Comparison of ENCODE assay signal across 20 cellular contexts in the genomic region with DNA sequence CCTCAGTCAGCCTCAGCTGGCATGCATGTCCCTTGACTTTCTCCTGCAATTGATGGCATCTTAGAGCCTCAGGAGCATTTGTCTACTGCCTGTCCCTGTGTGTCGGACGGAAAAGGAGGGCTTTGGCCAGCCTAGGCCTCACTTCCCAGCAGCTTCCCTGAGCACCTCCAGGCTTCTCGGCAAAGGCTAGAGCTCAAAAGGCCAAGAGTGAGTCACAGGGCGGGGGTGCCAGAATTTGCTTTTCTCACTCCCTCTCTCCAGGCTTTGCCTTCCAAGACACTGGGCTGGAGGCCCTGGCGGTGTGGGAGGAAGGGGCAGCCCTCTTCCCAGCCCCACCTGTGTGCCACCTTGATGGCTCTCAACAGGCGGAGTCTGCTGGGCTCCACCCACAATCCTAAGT.
A peak's percentile ranks its signal among the peaks of the same experiment; 100 is the strongest.
DNase-seq lines count a peak whose midpoint lies in the region; ATAC-seq, FAIRE-seq and TF ChIP-seq lines count a peak whose summit lies in the region.
"Had no signal": no experiment of that assay in that cellular context is flagged by ENCODE, and none has a peak within 500 bp of the region (broad histone marks: within the 10 kb centered on the region; RNA-seq: fewer than 3 reads in every experiment).

No MANE protein-coding gene starts in this region.

- H3K27me3 ChIP-seq in breast epithelium = no peaks in the 10 kb centered on the region
- no peaks in the 10 kb centered on the region for H3K27me3 ChIP-seq in pancreas

- DNase-seq in MCF 10A (ENCODE audit: unreplicated experiment) = peak; percentile 69
- no peak for DNase-seq in breast epithelium (ENCODE audit: low spot score in 2 of 2)
- peak; percentile 78 for DNase-seq in cardiac septum (ENCODE audit: low spot score)
- peak in 2 of 6 donors; percentile 14 to 20 for DNase-seq in pancreas
- DNase-seq in middle frontal gyrus (ENCODE audit: extremely low spot score, low spot score) = no peak
- no peak for DNase-seq in T-helper 1 cell
- DNase-seq in NCI-H510A treated with DMSO at 0.1 percent for 48 hours (lab: John Stamatoyannopoulos, UW) = no peak
- DNase-seq: activated CD4-positive, alpha-beta T cell treated with anti-CD3 and anti-CD28 coated beads, Interleukin-2, amount 50 U/mL, for 1 hour; activated T-cell treated with anti-CD3 and anti-CD28 coated beads, Interleukin-2, amount 50 U/mL, for 1 hour; DMS79; endodermal cell; Karpas-422; kidney glomerular epithelial cell; NCI-H1694 treated with DMSO at 0.1 percent for 48 hours; NCI-H524 had no signal

- H3K4me3 ChIP-seq in breast epithelium = no peak overlapping the region
- H3K4me3 ChIP-seq in pancreas = no peak overlapping the region

- no peak overlapping the region for H3K27ac Mint-ChIP-seq in MCF 10A (ENCODE audit: low read depth, unreplicated experiment)
- H3K27ac Mint-ChIP-seq: activated naive CD4-positive, alpha-beta T cell treated with anti-CD3 and anti-CD28 coated beads, Interleukin-2, amount 50 U/mL, for 72 hours; CD14-positive monocyte; endodermal cell had no signal

- H3K27ac ChIP-seq in breast epithelium (peak overlapping the region in 1 of 2 donors; percentile 57), pancreas (no peak overlapping the region)
- H3K27ac ChIP-seq: 22Rv1 had no signal

- H3K27me3 Mint-ChIP-seq in MCF 10A (ENCODE audit: insufficient read depth, unreplicated experiment) = no peaks in the 10 kb centered on the region

- no peak for TF ChIP-seq POLR2A in breast epithelium (IDR thresholded peaks at IDR 0.05)

- CTCF ChIA-PET in MCF 10A (lab: Yijun Ruan, JAX) = interaction anchor here (0.6 kb wide), 1 partner anchor 1314 kb away, joined by 3 read pairs; no protein-coding TSS in a partner anchor

- no peaks in the 10 kb centered on the region for H3K9me3 ChIP-seq in breast epithelium
- no peaks in the 10 kb centered on the region for H3K9me3 ChIP-seq in pancreas

- no peaks in the 10 kb centered on the region for H3K36me3 ChIP-seq in breast epithelium
- no peaks in the 10 kb centered on the region for H3K36me3 ChIP-seq in pancreas

- FAIRE-seq in pancreas (lab: Jason Lieb, UNC) = no peak

- no peak overlapping the region for H3K4me3 Mint-ChIP-seq in MCF 10A (ENCODE audit: unreplicated experiment)
- H3K4me3 Mint-ChIP-seq: CD14-positive monocyte; central memory CD8-positive, alpha-beta T cell; endodermal cell had no signal

- intact Hi-C loops in MCF 10A (cut with micrococcal nuclease) (no loop called here), breast epithelium (cut with DNase I; ENCODE audit: low total_unique reads) (loop anchor here (5.0 kb wide), 1 partner anchor 274 kb away; no protein-coding TSS in a partner anchor), cardiac septum (cut with DNase I) (no loop called here), pancreas (cut with DNase I) (no loop called here)

- no TSS peak for BruUV-seq in MCF 10A (replicated peaks; lab: Mats Ljungman, UMichigan)

- no peaks in the 10 kb centered on the region for H3K4me1 Mint-ChIP-seq in MCF 10A (ENCODE audit: insufficient read depth, unreplicated experiment)
- H3K4me1 Mint-ChIP-seq: CD14-positive monocyte; central memory CD8-positive, alpha-beta T cell; endodermal cell had no signal

- WGBS in pancreas, 2 donors = 88 to 91% methylated on average over 6 of the region's 6 CpGs

- H3K36me3 Mint-ChIP-seq in MCF 10A (ENCODE audit: insufficient read depth, unreplicated experiment) = no peaks in the 10 kb centered on the region
- H3K36me3 Mint-ChIP-seq: activated naive CD4-positive, alpha-beta T cell treated with anti-CD3 and anti-CD28 coated beads, Interleukin-2, amount 50 U/mL, for 72 hours; CD14-positive monocyte had no signal

- TF ChIP-seq CTCF in MCF 10A (IDR thresholded peaks at IDR 0.05; ENCODE audit: unreplicated experiment) = no peak
- TF ChIP-seq CTCF in breast epithelium (IDR thresholded peaks at IDR 0.05) = no peak
- no peak for TF ChIP-seq CTCF in pancreas (IDR thresholded peaks at IDR 0.05)

- POLR2A ChIA-PET in MCF 10A (lab: Yijun Ruan, JAX) = interaction anchor here (0.7 kb wide), 1 partner anchor 85 kb away, joined by 3 read pairs; no protein-coding TSS in a partner anchor

- H3K4me1 ChIP-seq in breast epithelium (no peaks in the 10 kb centered on the region), pancreas (no peaks in the 10 kb centered on the region)

- H3K9me3 Mint-ChIP-seq in MCF 10A (ENCODE audit: unreplicated experiment) = no peaks in the 10 kb centered on the region
- H3K9me3 Mint-ChIP-seq: central memory CD8-positive, alpha-beta T cell had no signal

- peak in 3 of 4 donors; percentile 36 to 76 (median 62) for ATAC-seq in pancreas
- no peak for ATAC-seq in HG02642 (IDR thresholded peaks at IDR 0.05; ENCODE audit: poor library complexity, unreplicated experiment)
- ATAC-seq: activated naive CD4-positive, alpha-beta T cell treated with anti-CD3 and anti-CD28 coated beads, Interleukin-2, amount 50 U/mL, for 72 hours had no signal

Comparison
In these comparisons a context has a peak if more than half of its experiments do, and no peak if none do; other contexts are left out.
1. DNase-seq: peak in MCF 10A (single experiment) and cardiac septum (single experiment); none in breast epithelium (0 of 2), middle frontal gyrus (single experiment), T-helper 1 cell (0 of 5) and NCI-H510A treated with DMSO at 0.1 percent for 48 hours (single experiment).